Comparison of ENCODE assay signal across 23 cellular contexts in genomic region chr3:18766971-18767370, GRCh38.
"Had no signal": no experiment of that assay in that cellular context is flagged by ENCODE, and none has a peak within 500 bp of the region (broad histone marks: within the 10 kb centered on the region; RNA-seq: fewer than 3 reads in every experiment).

No MANE protein-coding gene starts in this region.

- H3K27ac ChIP-seq: ascending aorta, gastrocnemius medialis, thyroid gland had no signal

- H3K9me3 Mint-ChIP-seq: activated naive CD4-positive, alpha-beta T cell treated with anti-CD3 and anti-CD28 coated beads, Interleukin-2, amount 50 U/mL, for 24 hours; nephron progenitor cell had no signal

- H3K36me3 ChIP-seq: ascending aorta, gastrocnemius medialis, thyroid gland had no signal

- ATAC-seq: activated CD4-positive, CD25-positive, alpha-beta regulatory T cell treated with anti-CD3 and anti-CD28 coated beads, Interleukin-2, amount 50 U/mL, for 24 hours; esophagus mucosa; gastrocnemius medialis; left lobe of liver had no signal

- H3K27ac Mint-ChIP-seq: activated CD4-positive, alpha-beta T cell treated with anti-CD3 and anti-CD28 coated beads, Interleukin-2, amount 10 ng/mL, durations not matched to agents 7 days and 5 days; activated naive CD4-positive, alpha-beta T cell treated with anti-CD3 and anti-CD28 coated beads, Interleukin-2, amount 50 U/mL, for 24 hours; nephron progenitor cell had no signal

- H3K4me3 Mint-ChIP-seq: activated CD4-positive, alpha-beta T cell treated with anti-CD3 and anti-CD28 coated beads, Interleukin-2, amount 10 ng/mL, durations not matched to agents 7 days and 5 days; activated naive CD4-positive, alpha-beta T cell treated with anti-CD3 and anti-CD28 coated beads, Interleukin-2, amount 50 U/mL, for 24 hours; nephron progenitor cell had no signal

- H3K4me3 ChIP-seq: ascending aorta, gastrocnemius medialis, lung, thyroid gland had no signal

- H3K9me3 ChIP-seq: ascending aorta, gastrocnemius medialis, thyroid gland had no signal

- H3K27me3 Mint-ChIP-seq: activated CD4-positive, alpha-beta T cell treated with anti-CD3 and anti-CD28 coated beads, Interleukin-2, amount 10 ng/mL, durations not matched to agents 7 days and 5 days; activated naive CD4-positive, alpha-beta T cell treated with anti-CD3 and anti-CD28 coated beads, Interleukin-2, amount 50 U/mL, for 24 hours had no signal

- H3K27me3 ChIP-seq: ascending aorta, gastrocnemius medialis, thyroid gland had no signal

- H3K4me1 ChIP-seq: ascending aorta, gastrocnemius medialis, thyroid gland had no signal

- DNase-seq: activated CD4-positive, alpha-beta T cell treated with anti-CD3 and anti-CD28 coated beads, Interleukin-2, amount 10 ng/mL, durations not matched to agents 7 days and 5 days; activated CD8-positive, alpha-beta memory T cell treated with anti-CD3 and anti-CD28 coated beads, Interleukin-2, amount 50 U/mL, for 4 hours; activated gamma-delta T cell; activated T-cell treated with anti-CD3 and anti-CD28 coated beads, Interleukin-2, amount 50 U/mL, for 48 hours; cerebellar nuclear complex; cortex of kidney; effector CD4-positive, alpha-beta T cell; gastrocnemius medialis; head of caudate nucleus; midbrain; nephron progenitor cell; nucleus accumbens; posterior cingulate gyrus; stimulated activated CD8-positive, alpha-beta memory T cell treated with anti-CD3 and anti-CD28 coated beads, Interleukin-4, amount 100 ng/mL, for 48 hours; stimulated activated naive CD4-positive, alpha-beta T cell; T-helper 9 cell; thyroid gland had no signal
